ENCODE assay signal across 1 cellular context in the genomic region with DNA sequence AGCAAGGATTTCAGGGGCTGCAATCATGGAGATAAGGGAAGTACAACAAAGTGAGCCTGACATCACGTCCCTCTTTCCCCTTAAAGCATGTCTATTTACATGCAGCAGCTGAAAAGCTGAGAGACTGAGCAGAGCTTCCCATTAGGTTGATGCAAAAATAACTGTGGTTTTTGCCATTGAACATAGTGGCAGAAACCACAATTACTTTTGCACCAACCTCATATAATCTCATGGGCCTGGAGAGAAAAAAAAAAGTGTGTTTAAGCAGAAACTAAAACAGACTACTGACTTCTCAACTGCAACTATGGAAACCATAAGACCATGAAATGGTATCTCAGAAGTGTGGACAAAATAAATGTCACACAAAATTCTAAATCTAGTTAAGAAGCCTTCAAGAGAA.
TF ChIP-seq lines count a peak whose summit lies in the region.

No MANE protein-coding gene starts in this region.

TF ChIP-seq in endothelial cell of umbilical vein, 7 proteins besides CTCF, POLR2A, EP300 and RAD21:
- TF ChIP-seq POLR2AphosphoS5 (IDR thresholded peaks at IDR 0.05; ENCODE audit: insufficient read depth, low read depth, low read length) (no peak), EZH2 (IDR thresholded peaks at IDR 0.05; ENCODE audit: borderline replicate concordance, low read depth, low read length, severe bottlenecking) (no peak), JUN (IDR thresholded peaks at IDR 0.05; ENCODE audit: borderline replicate concordance, insufficient read depth, insufficient read length, low read depth) (no peak), FOS (IDR thresholded peaks at IDR 0.05; ENCODE audit: borderline replicate concordance, insufficient read depth, low read length) (no peak), GATA2 (IDR thresholded peaks at IDR 0.05; ENCODE audit: insufficient read depth, insufficient read length, low read depth, low read length) (no peak), MYC (IDR thresholded peaks at IDR 0.05; ENCODE audit: low read depth, low read length) (no peak)
- TF ChIP-seq, protein P1, sequence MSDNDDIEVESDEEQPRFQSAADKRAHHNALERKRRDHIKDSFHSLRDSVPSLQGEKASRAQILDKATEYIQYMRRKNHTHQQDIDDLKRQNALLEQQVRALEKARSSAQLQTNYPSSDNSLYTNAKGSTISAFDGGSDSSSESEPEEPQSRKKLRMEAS (IDR thresholded peaks at IDR 0.05; ENCODE audit: insufficient read depth, insufficient read length), result no peak
